Comparison of ENCODE assay signal across 8 cellular contexts in the genomic region with DNA sequence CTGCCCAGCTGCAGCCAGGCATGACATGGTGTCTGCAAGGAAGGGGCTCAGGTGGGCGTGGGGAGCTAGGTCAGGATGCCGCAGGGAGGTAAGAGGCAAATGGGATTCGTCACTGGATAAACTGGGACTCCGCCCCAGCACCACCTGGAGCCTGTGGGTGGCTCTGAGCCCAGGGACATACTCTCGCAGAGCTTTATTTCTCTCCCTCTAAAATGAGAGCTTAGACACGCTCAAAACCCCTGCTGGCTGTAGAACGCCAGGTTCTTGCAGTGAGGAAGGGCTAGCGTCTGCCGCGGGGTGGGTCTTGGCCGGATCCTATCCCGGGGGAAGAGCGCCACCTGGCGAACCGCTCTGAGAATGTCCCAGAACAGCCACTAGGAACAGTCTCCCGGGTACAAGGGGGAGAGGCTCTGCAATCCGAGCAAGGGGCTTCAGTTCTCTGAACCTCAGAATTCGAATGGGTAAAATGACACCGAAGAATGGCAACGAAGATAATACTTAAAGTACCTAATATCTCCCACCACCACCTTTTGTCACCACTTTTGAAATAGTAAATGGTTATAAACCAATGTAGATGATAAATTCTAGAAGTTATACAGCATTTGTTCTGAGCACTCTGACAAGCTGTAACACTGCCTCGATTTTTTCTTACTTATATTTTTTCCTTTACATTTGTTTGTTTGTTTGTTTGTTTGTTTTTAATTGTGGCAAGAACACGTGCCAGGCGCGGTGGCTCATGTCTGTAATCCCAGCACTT. TPM values are rescaled to one million over a fixed set of nuclear protein-coding genes. Genes with fewer than 3 reads are reported as not detected.
DNase-seq lines count a peak whose midpoint lies in the region; ATAC-seq and TF ChIP-seq lines count a peak whose summit lies in the region.

No MANE protein-coding gene starts in this region.

- H3K36me3 ChIP-seq in duodenal mucosa (ENCODE audit: control insufficient read depth in 1 of 2, insufficient read depth in 2 of 2, low read length in 2 of 2) (no peaks in the 10 kb centered on the region), right lobe of liver (no peaks in the 10 kb centered on the region)

- TF ChIP-seq CTCF in right lobe of liver (IDR thresholded peaks at IDR 0.05) = peak; percentile 78 to 90 (median 86)

- H3K27ac ChIP-seq in duodenal mucosa (ENCODE audit: low read depth, low read length) (no peak overlapping the region), right lobe of liver (no peak overlapping the region)

- in situ Hi-C loops in ACHN (cut with HindIII; ENCODE audit: low pct_ligation_motif_present, low pct_unique_long_range_greater_than_20kb, low sequenced_read_pairs) = no loop called here

- DNase-seq in ACHN (peak; percentile 71), NCI-H526 (lab: John Stamatoyannopoulos, UW) (peak; percentile 82 to 92), right lobe of liver (peak; percentile 65 to 76 (median 74))
- peak; percentile 83 for DNase-seq in activated CD4-positive, alpha-beta memory T cell treated with anti-CD3 and anti-CD28 coated beads for 36 hours
- DNase-seq in stimulated activated CD4-positive, alpha-beta T cell treated with anti-CD3 and anti-CD28 coated beads, Interleukin-4, amount 100 ng/mL, for 4 hours = peak; percentile 69 to 80

- ATAC-seq in GM18867 (IDR thresholded peaks at IDR 0.05; ENCODE audit: unreplicated experiment) (peak; percentile 82), HG03159 (IDR thresholded peaks at IDR 0.05; ENCODE audit: unreplicated experiment) (peak; percentile 95), right lobe of liver (peak; percentile 97 to 99 (median 97))

- peak overlapping the region; percentile 22 to 52 for H3K9ac ChIP-seq in duodenal mucosa (ENCODE audit: low read depth in 1 of 2, low read length in 2 of 2)

- H3K4me1 Mint-ChIP-seq in activated CD4-positive, alpha-beta memory T cell treated with anti-CD3 and anti-CD28 coated beads for 36 hours (ENCODE audit: low read depth) = peaks cover 14% of the 10 kb centered on the region

- H3K9me3 Mint-ChIP-seq in activated CD4-positive, alpha-beta memory T cell treated with anti-CD3 and anti-CD28 coated beads for 36 hours = no peaks in the 10 kb centered on the region

- WGBS in right lobe of liver (ENCODE audit: insufficient coverage, low coverage, low lambda C conversion rate, missing lambda C conversion rate) = 15% methylated on average over 19 of the region's 24 CpGs

- no peaks in the 10 kb centered on the region for H3K27me3 Mint-ChIP-seq in activated CD4-positive, alpha-beta memory T cell treated with anti-CD3 and anti-CD28 coated beads for 36 hours

- CTCF ChIA-PET in activated CD4-positive, alpha-beta memory T cell treated with anti-CD3 and anti-CD28 coated beads for 36 hours (lab: Charles Lee) = interaction anchor here (0.7 to 6.3 kb wide), 38 partner anchors 9 to 343 kb away, joined by 3 to 176 read pairs (median 4); a partner anchor contains a TSS

- H3K4me3 Mint-ChIP-seq in activated CD4-positive, alpha-beta memory T cell treated with anti-CD3 and anti-CD28 coated beads for 36 hours = no peak overlapping the region

- intact Hi-C loops in activated CD4-positive, alpha-beta memory T cell treated with anti-CD3 and anti-CD28 coated beads for 36 hours (cut with micrococcal nuclease) = loop anchor here (1.0 to 5.0 kb wide), 5 partner anchors 134 to 535 kb away; a partner anchor contains a TSS
- intact Hi-C loops in right lobe of liver (cut with DNase I) = loop anchor here (5.0 kb wide), 1 partner anchor 330 kb away; no protein-coding TSS in a partner anchor

- H3K27ac Mint-ChIP-seq in activated CD4-positive, alpha-beta memory T cell treated with anti-CD3 and anti-CD28 coated beads for 36 hours = peak overlapping the region; percentile 23

- H3K9me3 ChIP-seq in duodenal mucosa (ENCODE audit: control insufficient read depth in 1 of 2, low read length in 2 of 2) (no peaks in the 10 kb centered on the region), right lobe of liver (no peaks in the 10 kb centered on the region)

- POLR2A ChIA-PET in activated CD4-positive, alpha-beta memory T cell treated with anti-CD3 and anti-CD28 coated beads for 36 hours (lab: Charles Lee) = interaction anchor here (0.6 kb wide), 1 partner anchor 314 kb away, joined by 3 read pairs; no protein-coding TSS in a partner anchor

- peaks cover 8 to 13% of the 10 kb centered on the region in 2 donors for H3K4me1 ChIP-seq in duodenal mucosa (ENCODE audit: control insufficient read depth in 1 of 2, insufficient read depth in 2 of 2, low read length in 2 of 2)
- H3K4me1 ChIP-seq in right lobe of liver = no peaks in the 10 kb centered on the region

- H3K4me3 ChIP-seq in duodenal mucosa (ENCODE audit: low read depth in 1 of 2, low read length in 2 of 2) (peak overlapping the region; percentile 60 to 64), right lobe of liver (no peak overlapping the region)

- H3K27me3 ChIP-seq in duodenal mucosa (ENCODE audit: control insufficient read depth in 1 of 2, insufficient read depth in 2 of 2, low read length in 2 of 2) (no peaks in the 10 kb centered on the region), right lobe of liver (no peaks in the 10 kb centered on the region)

- H3K36me3 Mint-ChIP-seq in activated CD4-positive, alpha-beta memory T cell treated with anti-CD3 and anti-CD28 coated beads for 36 hours = no peaks in the 10 kb centered on the region

- TF ChIP-seq POLR2A in right lobe of liver (IDR thresholded peaks at IDR 0.05) = no peak

RNA-seq across cellular contexts. Expression of a gene that starts 53.2 kb away (rescaled TPM):
- 1 to 10 TPM; 2.2 to 3.5 TPM for total RNA-seq in activated CD4-positive, alpha-beta memory T cell treated with anti-CD3 and anti-CD28 coated beads for 36 hours
- total RNA-seq in right lobe of liver = 1 to 10 TPM; 1.8 to 5.2 (median 3.1) TPM

Comparison
In these comparisons a context has a peak if more than half of its experiments do, and no peak if none do; other contexts are left out.
1. H3K4me3 ChIP-seq: peak in duodenal mucosa (2 of 2); none in right lobe of liver (0 of 3).
2. Peak in every context shown above with its lines, with median percentiles within 50 percentile points of each other: DNase-seq and ATAC-seq.